9 cellular contexts compared by ENCODE assay signal in genomic region chr3:79517766-79518413, GRCh38.
A peak's percentile ranks its signal among the peaks of the same experiment; 100 is the strongest.
DNase-seq lines count a peak whose midpoint lies in the region; ATAC-seq and TF ChIP-seq lines count a peak whose summit lies in the region.
"Had no signal": no experiment of that assay in that cellular context is flagged by ENCODE, and none has a peak within 500 bp of the region (broad histone marks: within the 10 kb centered on the region; RNA-seq: fewer than 3 reads in every experiment).

No MANE protein-coding gene starts in this region.

- peak; percentile 16 for DNase-seq in AG08395 (ENCODE audit: low spot score)
- peak; percentile 24 for DNase-seq in H4 (ENCODE audit: low spot score)
- peak; percentile 8 for DNase-seq in SHP77 treated with DMSO at 0.1 percent for 48 hours (lab: John Stamatoyannopoulos, UW)
- peak; percentile 27 for DNase-seq in iPS DF 6.9 (ENCODE audit: low read depth, low spot score)
- DNase-seq in suprapubic skin (ENCODE audit: low spot score in 2 of 2) = no peak
- no peak for DNase-seq in amniotic stem cell (lab: John Stamatoyannopoulos, UW)
- DNase-seq in NCI-H187 (lab: John Stamatoyannopoulos, UW) = no peak

- H3K27ac ChIP-seq in iPS DF 6.9 (ENCODE audit: low read length) (no peak overlapping the region), suprapubic skin (no peak overlapping the region)
- H3K27ac ChIP-seq: neutrophil had no signal

- no peak for ATAC-seq in HG03457 (IDR thresholded peaks at IDR 0.05; ENCODE audit: unreplicated experiment)

- no peak for TF ChIP-seq POLR2A in suprapubic skin (IDR thresholded peaks at IDR 0.05)

- peak in 1 of 2 donors; percentile 18 for TF ChIP-seq CTCF in suprapubic skin (IDR thresholded peaks at IDR 0.05)

- no peak for TF ChIP-seq EP300 in suprapubic skin (IDR thresholded peaks at IDR 0.05)

- H3K36me3 ChIP-seq in iPS DF 6.9 (ENCODE audit: control insufficient read depth, insufficient read depth, low read length) = no peaks in the 10 kb centered on the region
- H3K36me3 ChIP-seq in suprapubic skin = no peaks in the 10 kb centered on the region
- H3K36me3 ChIP-seq: neutrophil had no signal

- no peak overlapping the region for H3K4me3 ChIP-seq in iPS DF 6.9 (ENCODE audit: low read length)
- H3K4me3 ChIP-seq in suprapubic skin = no peak overlapping the region

- peaks cover 2% of the 10 kb centered on the region; the same call in 1 of the 2 replicates for H3K4me1 ChIP-seq in iPS DF 6.9 (ENCODE audit: control insufficient read depth, insufficient read depth, low read length)
- peaks cover 10% of the 10 kb centered on the region for H3K4me1 ChIP-seq in suprapubic skin

- no peaks in the 10 kb centered on the region for H3K9me3 ChIP-seq in iPS DF 6.9 (ENCODE audit: control insufficient read depth, insufficient read depth, low read length)
- H3K9me3 ChIP-seq in suprapubic skin = no peaks in the 10 kb centered on the region
- H3K9me3 ChIP-seq: neutrophil had no signal

- no CpG with 5 or more reads among the region's 2 CpGs for WGBS in iPS DF 6.9 (ENCODE audit: insufficient coverage, insufficient read length)
- 21% methylated on average over 2 of the region's 2 CpGs for WGBS in suprapubic skin

- H3K27me3 ChIP-seq in iPS DF 6.9 (ENCODE audit: control insufficient read depth, insufficient read depth, low read length) (no peaks in the 10 kb centered on the region), suprapubic skin (no peaks in the 10 kb centered on the region)
- H3K27me3 ChIP-seq: neutrophil had no signal

Comparison
In these comparisons a context has a peak if more than half of its experiments do, and no peak if none do; other contexts are left out.
1. DNase-seq: peak in AG08395 (single experiment), H4 (single experiment), SHP77 treated with DMSO at 0.1 percent for 48 hours (single experiment) and iPS DF 6.9 (single experiment); none in suprapubic skin (0 of 2), amniotic stem cell (single experiment) and NCI-H187 (0 of 2).